8 cellular contexts compared by ENCODE assay signal in the genomic region with DNA sequence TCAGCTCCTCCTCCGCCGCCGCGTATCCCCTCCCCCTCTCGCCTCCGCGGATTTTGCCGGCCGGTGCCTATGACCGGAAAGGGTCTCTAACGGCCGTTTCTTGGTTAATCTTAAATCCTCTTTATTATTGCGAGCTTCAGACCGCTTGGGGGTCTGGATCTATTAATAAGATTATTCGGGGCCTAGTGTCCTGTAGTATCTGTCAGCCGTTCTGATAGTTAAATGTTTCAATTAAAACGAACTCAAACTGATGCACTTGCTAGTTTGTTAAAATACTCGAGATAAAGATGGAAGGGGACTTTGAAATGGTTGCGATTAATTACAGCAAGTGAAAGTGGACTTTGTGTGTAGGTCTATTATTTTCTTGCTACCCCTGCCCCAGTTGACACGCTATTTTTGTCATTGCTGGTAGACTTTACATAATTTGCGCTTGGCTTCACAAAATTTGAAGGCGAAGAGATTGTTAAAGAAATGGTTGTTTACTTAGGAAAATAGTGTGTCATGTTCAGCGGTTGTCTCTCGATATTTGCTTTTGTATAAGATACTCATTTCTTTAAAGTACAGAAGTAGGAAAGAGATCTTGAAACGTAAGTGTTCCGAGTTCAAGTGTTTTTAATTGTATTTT. TPM values are rescaled to one million over a fixed set of nuclear protein-coding genes. Genes with fewer than 3 reads are reported as not detected.
DNase-seq lines count a peak whose midpoint lies in the region; ATAC-seq and TF ChIP-seq lines count a peak whose summit lies in the region.

No MANE protein-coding gene starts in this region.

- H3K4me1 ChIP-seq in naive thymus-derived CD4-positive, alpha-beta T cell (ENCODE audit: control insufficient read depth in 2 of 2, insufficient read depth in 2 of 2, low read length in 2 of 2) = peaks cover 20 to 30% of the 10 kb centered on the region in 2 donors

- no peak for TF ChIP-seq CTCF in VCaP (conservative IDR thresholded peaks at IDR 0.05)

- intact Hi-C loops in naive thymus-derived CD4-positive, alpha-beta T cell (cut with micrococcal nuclease) = loop anchor here (1.0 to 10.0 kb wide), 14 partner anchors 15 to 1131 kb away; partner anchors contain the start of genes CFAP298 (in 2 of the 2), ATP5PO (in 1 of the 2), DONSON (in 1 of the 2) and EVA1C (in 1 of the 2)

- peak; percentile 82 for DNase-seq in Daoy (ENCODE audit: low read depth)
- no peak for DNase-seq in epithelial cell of prostate (ENCODE audit: low read depth, low spot score)
- DNase-seq in naive thymus-derived CD4-positive, alpha-beta T cell = peak in 1 of 9 donors; percentile 85
- peak in 1 of 49 donors; percentile 89 for DNase-seq in substantia nigra (lab: John Stamatoyannopoulos, UW)
- no peak for DNase-seq in Ammon's horn (ENCODE audit: low spot score)

- ATAC-seq in HG03066 (IDR thresholded peaks at IDR 0.05; ENCODE audit: low read depth, unreplicated experiment) (peak; percentile 20), HG03135 (IDR thresholded peaks at IDR 0.05; ENCODE audit: unreplicated experiment) (no peak)
- peak; percentile 1 for ATAC-seq in naive thymus-derived CD4-positive, alpha-beta T cell

- H3K27ac ChIP-seq in VCaP (peak overlapping the region; percentile 100), epithelial cell of prostate (peak overlapping the region; percentile 97), substantia nigra (ENCODE audit: low read depth, low read length, poor library complexity, severe bottlenecking) (peak overlapping the region; percentile 98)
- peak overlapping the region; percentile 99 for H3K27ac ChIP-seq in naive thymus-derived CD4-positive, alpha-beta T cell (ENCODE audit: low read depth, low read length)

- peaks cover 0 to 10% (median 6%) of the 10 kb centered on the region in 5 donors for H3K36me3 Mint-ChIP-seq in naive thymus-derived CD4-positive, alpha-beta T cell

- POLR2A ChIA-PET in naive thymus-derived CD4-positive, alpha-beta T cell (lab: Charles Lee) = interaction anchor here (0.6 to 6.9 kb wide), 28 partner anchors 10 to 772 kb away, joined by 3 to 108 read pairs (median 4); partner anchors contain the start of genes DNAJC28, DONSON, IFNAR1 and PAXBP1

- H3K4me3 Mint-ChIP-seq in naive thymus-derived CD4-positive, alpha-beta T cell = peak overlapping the region; percentile 90 to 100 (median 97)

- H3K4me3 ChIP-seq in naive thymus-derived CD4-positive, alpha-beta T cell (ENCODE audit: low read length) = peak overlapping the region; percentile 95

- CTCF ChIA-PET in naive thymus-derived CD4-positive, alpha-beta T cell (lab: Charles Lee) = interaction anchor here (2.1 kb wide), 1 partner anchor 45 kb away, joined by 5 read pairs; the partner anchor contains the start of gene DONSON

- peak overlapping the region; percentile 99 to 100 (median 99) for H3K27ac Mint-ChIP-seq in naive thymus-derived CD4-positive, alpha-beta T cell

- no peaks in the 10 kb centered on the region for H3K27me3 ChIP-seq in naive thymus-derived CD4-positive, alpha-beta T cell (ENCODE audit: control insufficient read depth in 2 of 2, insufficient read depth in 2 of 2, low read length in 2 of 2)

- no peaks in the 10 kb centered on the region for H3K9me3 ChIP-seq in naive thymus-derived CD4-positive, alpha-beta T cell (ENCODE audit: control insufficient read depth in 2 of 3, low read length in 3 of 3)

- H3K36me3 ChIP-seq in naive thymus-derived CD4-positive, alpha-beta T cell (ENCODE audit: control insufficient read depth in 2 of 3, insufficient read depth in 3 of 3, low read length in 3 of 3) = peaks cover 0 to 26% (median 0%) of the 10 kb centered on the region in 3 experiments

- peaks cover 0 to 5% (median 0%) of the 10 kb centered on the region in 11 donors for H3K9me3 Mint-ChIP-seq in naive thymus-derived CD4-positive, alpha-beta T cell

- H3K4me1 Mint-ChIP-seq in naive thymus-derived CD4-positive, alpha-beta T cell = peaks cover 29 to 62% (median 49%) of the 10 kb centered on the region in 7 donors

- peaks cover 0 to 5% (median 0%) of the 10 kb centered on the region in 5 donors for H3K27me3 Mint-ChIP-seq in naive thymus-derived CD4-positive, alpha-beta T cell

RNA-seq across cellular contexts. Expression of gene SON, which starts 0.8 kb away (rescaled TPM):
- total RNA-seq in Daoy (2014; rRNA removed; shearing (Covaris generic)) = 81.9 and 205 TPM in 2 replicates
- total RNA-seq in naive thymus-derived CD4-positive, alpha-beta T cell = 100 to 1,000 TPM; 337 to 497 (median 431) TPM
- polyA plus RNA-seq in naive thymus-derived CD4-positive, alpha-beta T cell = 100 to 1,000 TPM; 481 to 546 TPM

RNA-seq across cellular contexts. Expression of gene GART, which starts 1.7 kb away (rescaled TPM):
- 150 and 239 TPM in 2 replicates for total RNA-seq in Daoy (2014; rRNA removed; shearing (Covaris generic))
- total RNA-seq in naive thymus-derived CD4-positive, alpha-beta T cell = 10 to 100 TPM; 38.3 to 98.8 (median 71.9) TPM
- polyA plus RNA-seq in naive thymus-derived CD4-positive, alpha-beta T cell = 10 to 100 TPM; 37.3 to 56.4 TPM

RNA-seq across cellular contexts. Expression of gene DONSON, which starts 44.9 kb away (rescaled TPM):
- 51.0 and 80.6 TPM in 2 replicates for total RNA-seq in Daoy (2014; rRNA removed; shearing (Covaris generic))
- 10 to 100 TPM in 3 of 5 experiments, 1 to 10 TPM in 2; 8.9 to 30.8 (median 10.7) TPM for total RNA-seq in naive thymus-derived CD4-positive, alpha-beta T cell
- 1 to 10 TPM; 4.2 to 4.4 TPM for polyA plus RNA-seq in naive thymus-derived CD4-positive, alpha-beta T cell

RNA-seq across cellular contexts. Expression of gene DNAJC28, which starts 52.1 kb away (rescaled TPM):
- 0.80 and 2.6 TPM in 2 replicates for total RNA-seq in Daoy (2014; rRNA removed; shearing (Covaris generic))
- 1 to 10 TPM in 1 of 5 experiments, under 1 TPM in 3, not detected in 1; 0.27 to 1.5 (median 0.61) TPM for total RNA-seq in naive thymus-derived CD4-positive, alpha-beta T cell
- polyA plus RNA-seq in naive thymus-derived CD4-positive, alpha-beta T cell = under 1 TPM; 0.54 to 0.92 TPM
